16 cellular contexts compared by ENCODE assay signal in the genomic region with DNA sequence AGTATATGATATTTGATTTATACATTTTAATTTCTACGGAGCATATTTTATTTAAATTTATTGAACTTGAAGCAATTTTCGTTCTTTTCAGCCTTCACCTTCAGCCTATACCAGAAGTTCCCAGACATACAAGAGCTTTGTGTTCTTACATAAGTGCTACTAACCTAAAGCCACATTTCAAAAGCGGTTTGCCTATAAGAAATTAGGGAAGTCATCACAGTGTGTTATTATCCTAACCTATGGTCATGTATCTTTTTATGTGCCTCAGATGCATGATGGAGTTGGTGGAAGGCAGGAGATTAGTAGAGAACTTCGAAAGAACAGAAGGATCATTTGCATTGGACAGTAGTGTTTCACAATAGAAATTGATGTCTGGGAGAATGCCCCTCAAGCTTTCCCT. TPM values are rescaled to one million over a fixed set of nuclear protein-coding genes. Genes with fewer than 3 reads are reported as not detected.
DNase-seq lines count a peak whose midpoint lies in the region; ATAC-seq lines count a peak whose summit lies in the region.
"Had no signal": no experiment of that assay in that cellular context is flagged by ENCODE, and none has a peak within 500 bp of the region (broad histone marks: within the 10 kb centered on the region; RNA-seq: fewer than 3 reads in every experiment).

No MANE protein-coding gene starts in this region.

- H3K27me3 Mint-ChIP-seq in activated T-cell treated with anti-CD3 and anti-CD28 coated beads, Interleukin-2, amount 50 U/mL, for 24 hours = no peaks in the 10 kb centered on the region
- H3K27me3 Mint-ChIP-seq in activated naive CD8-positive, alpha-beta T cell treated with anti-CD3 and anti-CD28 coated beads for 36 hours = no peaks in the 10 kb centered on the region
- no peaks in the 10 kb centered on the region for H3K27me3 Mint-ChIP-seq in stimulated activated naive CD8-positive, alpha-beta T cell treated with anti-CD3 and anti-CD28 coated beads, Interleukin-15, amount 100 ng/mL, for 72 hours
- H3K27me3 Mint-ChIP-seq: stimulated activated memory B cell treated with anti-CD40 and anti-IgM and Interleukin-4, amounts not matched to agents 10 μg/mL and 1 μg/mL and 100 μg/mL, for 72 hours had no signal

- H3K4me3 Mint-ChIP-seq in activated T-cell treated with anti-CD3 and anti-CD28 coated beads, Interleukin-2, amount 50 U/mL, for 24 hours = peak overlapping the region; percentile 98
- H3K4me3 Mint-ChIP-seq in activated naive CD8-positive, alpha-beta T cell treated with anti-CD3 and anti-CD28 coated beads for 36 hours = peak overlapping the region; percentile 49
- peak overlapping the region; percentile 29 to 53 for H3K4me3 Mint-ChIP-seq in stimulated activated naive CD8-positive, alpha-beta T cell treated with anti-CD3 and anti-CD28 coated beads, Interleukin-15, amount 100 ng/mL, for 72 hours

- H3K4me1 Mint-ChIP-seq in activated T-cell treated with anti-CD3 and anti-CD28 coated beads, Interleukin-2, amount 50 U/mL, for 24 hours (ENCODE audit: low read depth) = peaks cover 72% of the 10 kb centered on the region
- peaks cover 60% of the 10 kb centered on the region for H3K4me1 Mint-ChIP-seq in activated naive CD8-positive, alpha-beta T cell treated with anti-CD3 and anti-CD28 coated beads for 36 hours
- H3K4me1 Mint-ChIP-seq in stimulated activated naive CD8-positive, alpha-beta T cell treated with anti-CD3 and anti-CD28 coated beads, Interleukin-15, amount 100 ng/mL, for 72 hours = peaks cover 82% of the 10 kb centered on the region

- H3K9me3 Mint-ChIP-seq in activated T-cell treated with anti-CD3 and anti-CD28 coated beads, Interleukin-2, amount 50 U/mL, for 24 hours = peaks cover 3% of the 10 kb centered on the region
- H3K9me3 Mint-ChIP-seq in activated naive CD8-positive, alpha-beta T cell treated with anti-CD3 and anti-CD28 coated beads for 36 hours = no peaks in the 10 kb centered on the region
- H3K9me3 Mint-ChIP-seq in stimulated activated naive CD8-positive, alpha-beta T cell treated with anti-CD3 and anti-CD28 coated beads, Interleukin-15, amount 100 ng/mL, for 72 hours = no peaks in the 10 kb centered on the region
- H3K9me3 Mint-ChIP-seq: stimulated activated memory B cell treated with anti-CD40 and anti-IgM and Interleukin-4, amounts not matched to agents 10 μg/mL and 1 μg/mL and 100 μg/mL, for 72 hours had no signal

- peak overlapping the region; percentile 82 for H3K27ac Mint-ChIP-seq in activated T-cell treated with anti-CD3 and anti-CD28 coated beads, Interleukin-2, amount 50 U/mL, for 24 hours
- peak overlapping the region; percentile 34 for H3K27ac Mint-ChIP-seq in activated naive CD8-positive, alpha-beta T cell treated with anti-CD3 and anti-CD28 coated beads for 36 hours
- H3K27ac Mint-ChIP-seq in stimulated activated naive CD8-positive, alpha-beta T cell treated with anti-CD3 and anti-CD28 coated beads, Interleukin-15, amount 100 ng/mL, for 72 hours = no peak overlapping the region
- H3K27ac Mint-ChIP-seq: stimulated activated memory B cell treated with anti-CD40 and anti-IgM and Interleukin-4, amounts not matched to agents 10 μg/mL and 1 μg/mL and 100 μg/mL, for 72 hours had no signal

- H3K36me3 Mint-ChIP-seq in activated T-cell treated with anti-CD3 and anti-CD28 coated beads, Interleukin-2, amount 50 U/mL, for 24 hours (ENCODE audit: low read depth) = peaks cover 72% of the 10 kb centered on the region
- H3K36me3 Mint-ChIP-seq in activated naive CD8-positive, alpha-beta T cell treated with anti-CD3 and anti-CD28 coated beads for 36 hours = peaks cover 58% of the 10 kb centered on the region

- no peak for DNase-seq in activated T-cell treated with anti-CD3 and anti-CD28 coated beads, Interleukin-2, amount 50 U/mL, for 24 hours
- DNase-seq in activated T-cell treated with anti-CD3 and anti-CD28 coated beads, Interleukin-2, amount 50 U/mL, for 48 hours = no peak
- DNase-seq in NOMO-1 (lab: John Stamatoyannopoulos, UW; ENCODE audit: unreplicated experiment in 2 of 2) = peak; percentile 49 to 65
- DNase-seq in activated naive CD8-positive, alpha-beta T cell treated with anti-CD3 and anti-CD28 coated beads for 36 hours = no peak
- no peak for DNase-seq in stimulated activated naive CD8-positive, alpha-beta T cell treated with anti-CD3 and anti-CD28 coated beads, Interleukin-15, amount 100 ng/mL, for 72 hours
- no peak for DNase-seq in NCI-H748 treated with DMSO at 0.1 percent for 48 hours (lab: John Stamatoyannopoulos, UW)
- DNase-seq: central memory CD4-positive, alpha-beta T cell; left ventricle myocardium inferior; NCI-H1092; pancreas; Right ventricle myocardium superior had no signal

- ATAC-seq in stimulated activated naive CD8-positive, alpha-beta T cell treated with anti-CD3 and anti-CD28 coated beads, Interleukin-15, amount 100 ng/mL, for 72 hours = no peak
- ATAC-seq in esophagus mucosa (no peak), HG03045 (IDR thresholded peaks at IDR 0.05; ENCODE audit: unreplicated experiment) (no peak)
- ATAC-seq: HCT116; HepG2; pancreas; stimulated activated memory B cell treated with anti-CD40 and anti-IgM and Interleukin-4, amounts not matched to agents 10 μg/mL and 1 μg/mL and 100 μg/mL, for 72 hours had no signal

RNA-seq across cellular contexts. Expression of a gene that starts 3.1 kb away (rescaled TPM):
- 100 to 1,000 TPM; 164 to 175 TPM for total RNA-seq in activated naive CD8-positive, alpha-beta T cell treated with anti-CD3 and anti-CD28 coated beads for 36 hours
- 23.3 TPM for total RNA-seq in esophagus mucosa

Comparison
In these comparisons a context has a peak if more than half of its experiments do, and no peak if none do; other contexts are left out.
1. DNase-seq: peak in NOMO-1 (2 of 2); none in activated T-cell treated with anti-CD3 and anti-CD28 coated beads, Interleukin-2, amount 50 U/mL, for 24 hours (single experiment), activated T-cell treated with anti-CD3 and anti-CD28 coated beads, Interleukin-2, amount 50 U/mL, for 48 hours (0 of 2), activated naive CD8-positive, alpha-beta T cell treated with anti-CD3 and anti-CD28 coated beads for 36 hours (single experiment), stimulated activated naive CD8-positive, alpha-beta T cell treated with anti-CD3 and anti-CD28 coated beads, Interleukin-15, amount 100 ng/mL, for 72 hours (0 of 2) and NCI-H748 treated with DMSO at 0.1 percent for 48 hours (single experiment).
2. H3K27ac Mint-ChIP-seq: peak in activated T-cell treated with anti-CD3 and anti-CD28 coated beads, Interleukin-2, amount 50 U/mL, for 24 hours (single experiment) and activated naive CD8-positive, alpha-beta T cell treated with anti-CD3 and anti-CD28 coated beads for 36 hours (single experiment); none in stimulated activated naive CD8-positive, alpha-beta T cell treated with anti-CD3 and anti-CD28 coated beads, Interleukin-15, amount 100 ng/mL, for 72 hours (0 of 2).
3. H3K4me3 Mint-ChIP-seq: peak in every context shown above with its lines; median percentile 98 in activated T-cell treated with anti-CD3 and anti-CD28 coated beads, Interleukin-2, amount 50 U/mL, for 24 hours; 49 in activated naive CD8-positive, alpha-beta T cell treated with anti-CD3 and anti-CD28 coated beads for 36 hours; 41 in stimulated activated naive CD8-positive, alpha-beta T cell treated with anti-CD3 and anti-CD28 coated beads, Interleukin-15, amount 100 ng/mL, for 72 hours.